Comparison of ENCODE assay signal across 23 cellular contexts in genomic region chr12:130983328-130984017, GRCh38. TPM values are rescaled to one million over a fixed set of nuclear protein-coding genes. Genes with fewer than 3 reads are reported as not detected.
DNase-seq lines count a peak whose midpoint lies in the region; ATAC-seq and TF ChIP-seq lines count a peak whose summit lies in the region.
"Had no signal": no experiment of that assay in that cellular context is flagged by ENCODE, and none has a peak within 500 bp of the region (broad histone marks: within the 10 kb centered on the region; RNA-seq: fewer than 3 reads in every experiment).

No MANE protein-coding gene starts in this region.

- no peak overlapping the region for H3K4me3 Mint-ChIP-seq in type B pancreatic cell
- H3K4me3 Mint-ChIP-seq: naive thymus-derived CD4-positive, alpha-beta T cell; stimulated activated naive CD8-positive, alpha-beta T cell treated with anti-CD3 and anti-CD28 coated beads, Interleukin-15, Interleukin-2, amounts not matched to agents 100 ng/mL and 50 ng/mL, for 24 hours; T-helper 1 cell treated with Interleukin-12 subunit alpha and Interleukin-12 subunit beta and Interleukin-4 antibody, amounts not matched to agents 30 μg/mL and 1 μg/mL, for 36 hours had no signal

- no peak for TF ChIP-seq CTCF in type B pancreatic cell (conservative IDR thresholded peaks at IDR 0.05)

- no peak overlapping the region for H3K27ac Mint-ChIP-seq in type B pancreatic cell
- H3K27ac Mint-ChIP-seq: IgD-negative memory B cell; naive thymus-derived CD4-positive, alpha-beta T cell; stimulated activated naive CD8-positive, alpha-beta T cell treated with anti-CD3 and anti-CD28 coated beads, Interleukin-15, Interleukin-2, amounts not matched to agents 100 ng/mL and 50 ng/mL, for 24 hours; T-helper 1 cell treated with Interleukin-12 subunit alpha and Interleukin-12 subunit beta and Interleukin-4 antibody, amounts not matched to agents 30 μg/mL and 1 μg/mL, for 36 hours had no signal

- peaks cover 7% of the 10 kb centered on the region for H3K4me1 Mint-ChIP-seq in type B pancreatic cell (ENCODE audit: unreplicated experiment)

- ATAC-seq in HG03460 (IDR thresholded peaks at IDR 0.05; ENCODE audit: unreplicated experiment) = no peak
- no peak for ATAC-seq in HG03045 (IDR thresholded peaks at IDR 0.05; ENCODE audit: unreplicated experiment)
- ATAC-seq: naive thymus-derived CD4-positive, alpha-beta T cell had no signal

- H3K27me3 Mint-ChIP-seq in type B pancreatic cell = no peaks in the 10 kb centered on the region

- no peaks in the 10 kb centered on the region for H3K36me3 Mint-ChIP-seq in type B pancreatic cell
- H3K36me3 Mint-ChIP-seq: IgD-negative memory B cell; naive thymus-derived CD4-positive, alpha-beta T cell had no signal

- peak; percentile 19 for DNase-seq in activated effector memory CD4-positive, alpha-beta T cell treated with anti-CD3 and anti-CD28 coated beads, Interleukin-2, amount 50 U/mL, for 16 hours
- DNase-seq in activated effector memory CD4-positive, alpha-beta T cell treated with Interleukin-2 at 50 U/mL for 16 hours = no peak
- DNase-seq in globus pallidus (ENCODE audit: low spot score) = peak; percentile 54
- peak; percentile 70 for DNase-seq in medulla oblongata (ENCODE audit: extremely low spot score)
- DNase-seq in NCI-H2227 treated with DMSO at 0.1 percent for 48 hours (lab: John Stamatoyannopoulos, UW) = no peak
- DNase-seq in type B pancreatic cell (ENCODE audit: extremely low spot score, unreplicated experiment) = no peak
- DNase-seq: activated CD4-positive, alpha-beta T cell treated with anti-CD3 and anti-CD28 coated beads, Interleukin-2, amount 50 U/mL, for 4 hours; activated naive CD4-positive, alpha-beta T cell; effector CD8-positive, alpha-beta T cell; HCEC 1CT; mammary epithelial cell; MV-4-11; naive thymus-derived CD4-positive, alpha-beta T cell; NCI-H187 treated with DMSO at 0.1 percent for 48 hours; NCI-H345; NK-92 treated with Interleukin-12 subunit alpha and Interleukin-12 subunit beta, amount 100 ng/mL, for 24 hours; stimulated activated CD4-positive, alpha-beta T cell treated with anti-CD3 and anti-CD28 coated beads, Interleukin-2, amount 100 ng/mL, for 24 hours; upper lobe of left lung had no signal

- H3K9me3 Mint-ChIP-seq in type B pancreatic cell = peaks cover 5% of the 10 kb centered on the region
- H3K9me3 Mint-ChIP-seq: IgD-negative memory B cell; naive thymus-derived CD4-positive, alpha-beta T cell; stimulated activated naive CD8-positive, alpha-beta T cell treated with anti-CD3 and anti-CD28 coated beads, Interleukin-15, Interleukin-2, amounts not matched to agents 100 ng/mL and 50 ng/mL, for 24 hours; T-helper 1 cell treated with Interleukin-12 subunit alpha and Interleukin-12 subunit beta and Interleukin-4 antibody, amounts not matched to agents 30 μg/mL and 1 μg/mL, for 36 hours had no signal

RNA-seq across cellular contexts. Expression of gene ADGRD1, which starts 29.8 kb away (rescaled TPM):
- total RNA-seq in type B pancreatic cell (ENCODE audit: low replicate concordance) = 2.6 and 11.0 TPM in 2 replicates
- total RNA-seq: mammary epithelial cell had no signal

Comparison
In these comparisons a context has a peak if more than half of its experiments do, and no peak if none do; other contexts are left out.
1. DNase-seq: peak in activated effector memory CD4-positive, alpha-beta T cell treated with anti-CD3 and anti-CD28 coated beads, Interleukin-2, amount 50 U/mL, for 16 hours (single experiment), globus pallidus (single experiment) and medulla oblongata (single experiment); none in activated effector memory CD4-positive, alpha-beta T cell treated with Interleukin-2 at 50 U/mL for 16 hours (single experiment), NCI-H2227 treated with DMSO at 0.1 percent for 48 hours (single experiment) and type B pancreatic cell (single experiment).